In the genomic region with DNA sequence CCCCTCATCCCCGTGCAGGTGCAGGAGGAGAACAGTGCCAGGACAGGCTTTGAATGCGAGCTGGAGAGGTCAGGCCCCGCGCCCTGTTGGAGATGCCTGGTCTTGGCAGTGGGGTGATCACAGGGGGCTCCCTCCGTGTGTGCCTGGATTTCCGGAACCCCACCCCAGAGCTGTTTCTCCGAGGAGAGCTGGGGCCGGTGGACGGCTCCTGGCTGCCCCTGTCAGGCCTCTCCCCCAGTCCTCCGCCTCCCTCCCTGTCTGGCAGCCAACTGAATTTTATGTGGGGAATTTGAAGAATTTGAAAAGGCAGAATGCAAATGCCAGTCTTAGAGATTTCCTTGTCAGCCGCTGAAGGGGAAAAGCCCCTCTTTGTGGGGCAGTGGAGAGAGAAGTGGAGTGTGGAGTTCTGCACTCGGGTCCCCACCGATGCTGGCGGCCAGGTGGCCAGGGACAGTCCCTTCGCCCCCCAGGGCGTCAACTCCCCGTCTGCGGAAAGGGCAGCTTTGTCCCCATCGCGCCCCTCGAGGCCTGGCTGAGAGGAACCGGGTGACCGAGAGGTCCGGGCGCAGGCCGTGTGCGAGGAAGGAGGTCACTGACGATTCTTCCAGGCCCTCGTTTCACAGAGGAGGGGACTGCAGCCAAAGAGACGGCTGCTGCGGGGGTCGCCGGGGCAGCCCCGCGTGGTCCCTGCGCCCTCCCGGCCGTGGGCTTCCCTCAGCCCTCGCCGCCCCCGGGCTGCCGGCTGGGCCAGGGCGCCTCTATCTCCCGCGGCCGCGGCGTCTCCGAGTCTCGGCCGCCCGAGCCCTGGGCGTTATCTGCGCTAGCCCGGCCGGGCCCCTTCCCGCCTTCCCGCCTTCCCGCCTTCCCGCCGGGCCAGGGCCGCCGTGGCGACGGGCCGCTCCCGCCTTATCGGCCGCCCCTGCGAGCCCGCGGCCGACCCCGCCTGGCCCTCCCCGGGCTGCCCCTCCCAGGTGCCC, we compare ENCODE assay signal across 1 cellular context.
TF ChIP-seq lines count a peak whose summit lies in the region.

No MANE protein-coding gene starts in this region.

TF ChIP-seq in H1, 55 proteins besides CTCF, POLR2A, EP300 and RAD21:
- TF ChIP-seq GABPA (IDR thresholded peaks at IDR 0.05; ENCODE audit: borderline replicate concordance, insufficient read depth, low read length) (0 out of 2 replicates have a peak, but pooled peaks have one; percentile 44), POLR2AphosphoS5 (IDR thresholded peaks at IDR 0.05; ENCODE audit: low read depth, low read length) (peak; percentile 41; the same call in 1 of the 2 replicates), CTBP2 (IDR thresholded peaks at IDR 0.05; ENCODE audit: borderline replicate concordance, insufficient read depth, insufficient read length, low read length) (peak; percentile 76), PHF8 (conservative IDR thresholded peaks at IDR 0.05; ENCODE audit: low read depth, low read length) (0 out of 2 replicates have a peak, but pooled peaks have one; percentile 18), TEAD4 (IDR thresholded peaks at IDR 0.05; ENCODE audit: low read depth, low read length) (peak; percentile 92), TBP (IDR thresholded peaks at IDR 0.05; ENCODE audit: low read depth, low read length) (0 out of 2 replicates have a peak, but pooled peaks have one; percentile 29), SIX5 (IDR thresholded peaks at IDR 0.05; ENCODE audit: low read depth, low read length) (no peak), ZNF274 (IDR thresholded peaks at IDR 0.05; ENCODE audit: borderline replicate concordance, extremely low read depth, low read length) (no peak), TAF7 (optimal IDR thresholded peaks at IDR 0.05; ENCODE audit: borderline replicate concordance, low read depth, low read length) (no peak), KDM4A (IDR thresholded peaks at IDR 0.05; ENCODE audit: low read depth, low read length, severe bottlenecking) (peak; percentile 56), SIN3A (conservative IDR thresholded peaks at IDR 0.05 in 1 of 2, IDR thresholded peaks at IDR 0.05 in 1 of 2; ENCODE audit: low read depth in 1 of 2, low read length in 2 of 2) (0 out of 4 replicates have a peak, but pooled peaks of 1 of the 2 experiments have one; percentile 57), EGR1 (IDR thresholded peaks at IDR 0.05; ENCODE audit: borderline replicate concordance, low read depth, low read length) (no peak), SP2 (IDR thresholded peaks at IDR 0.05; ENCODE audit: low read length) (no peak), E2F6 (IDR thresholded peaks at IDR 0.05) (peak; percentile 84), TAF1 (IDR thresholded peaks at IDR 0.05; ENCODE audit: low read depth, low read length) (peak; percentile 25; the same call in 1 of the 2 replicates), ASH2L (IDR thresholded peaks at IDR 0.05; ENCODE audit: low read length) (peak; percentile 31), MAX (IDR thresholded peaks at IDR 0.05) (peak; percentile 85)
TF ChIP-seq in H1: peak in this region for 12.
